Comparison of ENCODE assay signal across 8 cellular contexts in genomic region chr17:29615492-29616299, GRCh38. TPM values are rescaled to one million over a fixed set of nuclear protein-coding genes. Genes with fewer than 3 reads are reported as not detected.
DNase-seq lines count a peak whose midpoint lies in the region; ATAC-seq and TF ChIP-seq lines count a peak whose summit lies in the region.

No MANE protein-coding gene starts in this region.

- peak overlapping the region; percentile 27 to 39 for H3K4me3 ChIP-seq in left lung

- intact Hi-C loops in left lung (cut with DNase I): no loop called here

- H3K36me3 ChIP-seq in left lung: no peaks in the 10 kb centered on the region

- ATAC-seq in GM21825 (IDR thresholded peaks at IDR 0.05; ENCODE audit: unreplicated experiment) (peak; percentile 50), left lung (peak; percentile 76)

- DNase-seq in Caki2 (ENCODE audit: low read depth): peak; percentile 69
- DNase-seq in NCI-H2081 treated with DMSO at 0.1 percent for 48 hours (lab: John Stamatoyannopoulos, UW): peak; percentile 12
- DNase-seq in activated CD4-positive, alpha-beta T cell treated with anti-CD3 and anti-CD28 coated beads, Interleukin-2, amount 50 U/mL, for 48 hours: peak; percentile 86 to 89
- peak; percentile 88 for DNase-seq in dermis blood vessel endothelial cell
- DNase-seq in left lung: peak; percentile 86 to 97
- DNase-seq in stimulated activated CD4-positive, alpha-beta T cell treated with anti-CD3 and anti-CD28 coated beads, Interleukin-2, amount 100 ng/mL, for 4 hours (ENCODE audit: low read depth): peak; percentile 79
- DNase-seq in HK-2 (ENCODE audit: unreplicated experiment): no peak

- H3K27ac ChIP-seq in left lung: peak overlapping the region in 1 of 2 donors; percentile 20

- H3K9me3 ChIP-seq in left lung: no peaks in the 10 kb centered on the region

- no peak for TF ChIP-seq CTCF in left lung (IDR thresholded peaks at IDR 0.05)

- peaks cover 0 to 72% of the 10 kb centered on the region in 2 donors for H3K27me3 ChIP-seq in left lung

- in situ Hi-C loops in Caki2 (cut with HindIII; ENCODE audit: low pct_unique_long_range_greater_than_20kb, low sequenced_read_pairs): no loop called here

- peaks cover 35 to 60% of the 10 kb centered on the region in 2 donors for H3K4me1 ChIP-seq in left lung

RNA-seq across cellular contexts. Expression of gene CORO6, which starts 7.0 kb away (rescaled TPM):
- 0.95 and 6.6 TPM in 2 replicates for total RNA-seq in Caki2 (2014; rRNA removed; shearing (Covaris generic); ENCODE audit: low replicate concordance)
- total RNA-seq in dermis blood vessel endothelial cell: 1.6 and 3.9 TPM in 2 replicates
- 1 to 10 TPM; 3.8 to 3.9 TPM for total RNA-seq in left lung

RNA-seq across cellular contexts. Expression of gene ANKRD13B, which starts 22.8 kb away (rescaled TPM):
- total RNA-seq in Caki2 (2014; rRNA removed; shearing (Covaris generic); ENCODE audit: low replicate concordance): 15.8 and 17.3 TPM in 2 replicates
- total RNA-seq in dermis blood vessel endothelial cell: 7.7 and 13.9 TPM in 2 replicates
- 10 to 100 TPM in 1 of 2 donors, 1 to 10 TPM in 1; 8.8 to 10.2 TPM for total RNA-seq in left lung

RNA-seq across cellular contexts. Expression of gene GIT1, which starts 26.2 kb away (rescaled TPM):
- 34.5 and 55.9 TPM in 2 replicates for total RNA-seq in Caki2 (2014; rRNA removed; shearing (Covaris generic); ENCODE audit: low replicate concordance)
- total RNA-seq in dermis blood vessel endothelial cell: 40.7 and 87.2 TPM in 2 replicates
- 10 to 100 TPM; 40.3 to 48.3 TPM for total RNA-seq in left lung

RNA-seq across cellular contexts. Expression of gene TP53I13, which starts 47.2 kb away (rescaled TPM):
- total RNA-seq in Caki2 (2014; rRNA removed; shearing (Covaris generic); ENCODE audit: low replicate concordance): 113 and 134 TPM in 2 replicates
- total RNA-seq in dermis blood vessel endothelial cell: 34.5 and 52.2 TPM in 2 replicates
- total RNA-seq in left lung: 10 to 100 TPM; 53.3 to 58.5 TPM

RNA-seq across cellular contexts. Expression of gene ABHD15, which starts 48.9 kb away (rescaled TPM):
- 19.3 and 27.6 TPM in 2 replicates for total RNA-seq in Caki2 (2014; rRNA removed; shearing (Covaris generic); ENCODE audit: low replicate concordance)
- total RNA-seq in dermis blood vessel endothelial cell: 8.1 and 8.8 TPM in 2 replicates
- total RNA-seq in left lung: 10 to 100 TPM; 10.9 to 11.3 TPM
